15 cellular contexts compared by ENCODE assay signal in genomic region chr12:77609016-77609415, GRCh38.
DNase-seq lines count a peak whose midpoint lies in the region; ATAC-seq and TF ChIP-seq lines count a peak whose summit lies in the region.
"Had no signal": no experiment of that assay in that cellular context is flagged by ENCODE, and none has a peak within 500 bp of the region (broad histone marks: within the 10 kb centered on the region; RNA-seq: fewer than 3 reads in every experiment).

No MANE protein-coding gene starts in this region.

- no peak for ATAC-seq in GM21360 (IDR thresholded peaks at IDR 0.05; ENCODE audit: unreplicated experiment)
- ATAC-seq in HG02938 (IDR thresholded peaks at IDR 0.05; ENCODE audit: unreplicated experiment) = no peak
- ATAC-seq: HCT116, T-cell had no signal

- peak overlapping the region; percentile 65 for H3K27ac ChIP-seq in VCaP
- H3K27ac ChIP-seq: BLaER1, PC-9 had no signal

- no peak for TF ChIP-seq CTCF in VCaP (conservative IDR thresholded peaks at IDR 0.05)

- DNase-seq in DMS 273 (lab: John Stamatoyannopoulos, UW; ENCODE audit: unreplicated experiment) (peak; percentile 7), DMS 273 treated with DMSO at 0.1 percent for 48 hours (lab: John Stamatoyannopoulos, UW) (no peak), NCI-H187 treated with DMSO at 0.1 percent for 48 hours (lab: John Stamatoyannopoulos, UW) (peak; percentile 30), CD1c-positive myeloid dendritic cell (ENCODE audit: extremely low spot score) (no peak), A172 (ENCODE audit: low spot score) (no peak)
- DNase-seq: NCI-H1436 treated with DMSO at 0.1 percent for 48 hours, NCI-H2081 treated with DMSO at 0.1 percent for 48 hours, PC-9, T-cell, T-helper 9 cell had no signal

Comparison
In these comparisons a context has a peak if more than half of its experiments do, and no peak if none do; other contexts are left out.
1. DNase-seq: peak in DMS 273 (single experiment) and NCI-H187 treated with DMSO at 0.1 percent for 48 hours (single experiment); none in DMS 273 treated with DMSO at 0.1 percent for 48 hours (single experiment), CD1c-positive myeloid dendritic cell (single experiment) and A172 (single experiment).